In the genomic region with DNA sequence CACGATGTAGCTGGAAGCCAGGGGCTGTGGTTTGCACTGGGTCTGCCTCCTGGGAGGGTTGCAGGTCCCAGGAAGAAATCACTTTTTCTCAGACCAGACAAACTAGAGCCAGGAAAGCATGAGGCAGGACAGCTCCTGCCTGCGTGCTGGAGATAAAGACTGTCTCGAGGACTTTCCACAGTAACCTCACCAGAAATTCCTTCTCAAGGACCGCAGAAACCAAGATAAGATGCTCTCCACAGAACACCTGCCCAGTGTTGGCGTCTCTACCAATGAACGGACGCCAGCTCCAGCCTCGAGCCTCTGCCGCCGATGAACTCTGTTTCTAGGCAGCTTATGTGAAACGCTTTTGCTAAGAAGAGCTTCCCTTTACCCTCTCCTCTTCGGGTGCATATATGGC, we compare ENCODE assay signal across 21 cellular contexts.
"Had no signal": no experiment of that assay in that cellular context is flagged by ENCODE, and none has a peak within 500 bp of the region (broad histone marks: within the 10 kb centered on the region; RNA-seq: fewer than 3 reads in every experiment).

No MANE protein-coding gene starts in this region.

- H3K9me3 ChIP-seq: body of pancreas, heart right ventricle, left ventricle myocardium inferior, prostate gland, right atrium auricular region had no signal

- H3K4me3 ChIP-seq: body of pancreas, dorsolateral prefrontal cortex, heart right ventricle, left ventricle myocardium inferior, prostate gland, right atrium auricular region had no signal

- H3K36me3 Mint-ChIP-seq: activated CD8-positive, alpha-beta memory T cell treated with anti-CD3 and anti-CD28 coated beads, Interleukin-2, amount 10 ng/mL, durations not matched to agents 7 days and 5 days; activated naive CD8-positive, alpha-beta T cell; T-cell; type B pancreatic cell had no signal

- H3K36me3 ChIP-seq: heart right ventricle, left ventricle myocardium inferior, prostate gland, right atrium auricular region had no signal

- H3K27me3 ChIP-seq: body of pancreas, dorsolateral prefrontal cortex, heart right ventricle, right atrium auricular region had no signal

- H3K27ac ChIP-seq: body of pancreas, dorsolateral prefrontal cortex, heart right ventricle, left ventricle myocardium inferior, prostate gland, right atrium auricular region had no signal

- H3K27ac Mint-ChIP-seq: activated B cell treated with CpG ODN at 0.5 μM for 24 hours; activated CD4-positive, alpha-beta memory T cell treated with anti-CD3 and anti-CD28 coated beads, Interleukin-2, amount 10 ng/mL, durations not matched to agents 7 days and 5 days; activated CD8-positive, alpha-beta memory T cell treated with anti-CD3 and anti-CD28 coated beads, Interleukin-2, amount 10 ng/mL, durations not matched to agents 7 days and 5 days; activated naive CD8-positive, alpha-beta T cell; nephron; stimulated activated naive CD8-positive, alpha-beta T cell treated with anti-CD3 and anti-CD28 coated beads, Interleukin-15, amount 100 ng/mL, for 72 hours; T-cell; type B pancreatic cell had no signal

- H3K4me3 Mint-ChIP-seq: activated B cell treated with CpG ODN at 0.5 μM for 24 hours; activated CD4-positive, alpha-beta memory T cell treated with anti-CD3 and anti-CD28 coated beads, Interleukin-2, amount 10 ng/mL, durations not matched to agents 7 days and 5 days; activated CD8-positive, alpha-beta memory T cell treated with anti-CD3 and anti-CD28 coated beads, Interleukin-2, amount 10 ng/mL, durations not matched to agents 7 days and 5 days; activated naive CD8-positive, alpha-beta T cell; nephron; stimulated activated naive CD8-positive, alpha-beta T cell treated with anti-CD3 and anti-CD28 coated beads, Interleukin-15, amount 100 ng/mL, for 72 hours; T-cell; type B pancreatic cell had no signal

- H3K4me1 Mint-ChIP-seq: activated B cell treated with CpG ODN at 0.5 μM for 24 hours; nephron; stimulated activated naive CD8-positive, alpha-beta T cell treated with anti-CD3 and anti-CD28 coated beads, Interleukin-15, amount 100 ng/mL, for 72 hours; T-cell had no signal

- H3K9me3 Mint-ChIP-seq: activated B cell treated with CpG ODN at 0.5 μM for 24 hours; activated CD4-positive, alpha-beta memory T cell treated with anti-CD3 and anti-CD28 coated beads, Interleukin-2, amount 10 ng/mL, durations not matched to agents 7 days and 5 days; nephron; stimulated activated naive CD8-positive, alpha-beta T cell treated with anti-CD3 and anti-CD28 coated beads, Interleukin-15, amount 100 ng/mL, for 72 hours; T-cell; type B pancreatic cell had no signal

- DNase-seq: activated B cell treated with CpG ODN at 0.5 μM for 24 hours; activated CD4-positive, alpha-beta memory T cell treated with anti-CD3 and anti-CD28 coated beads, Interleukin-2, amount 10 ng/mL, durations not matched to agents 7 days and 5 days; activated CD4-positive, alpha-beta T cell treated with anti-CD3 and anti-CD28 coated beads for 4 hours; activated CD8-positive, alpha-beta memory T cell treated with anti-CD3 and anti-CD28 coated beads, Interleukin-2, amount 10 ng/mL, durations not matched to agents 7 days and 5 days; amniotic stem cell; body of pancreas; caudate nucleus; dorsolateral prefrontal cortex; heart right ventricle; left ventricle myocardium inferior; mammary epithelial cell; midbrain; stimulated activated CD4-positive, alpha-beta T cell treated with anti-CD3 and anti-CD28 coated beads, Interleukin-12 subunit alpha, Interleukin-12 subunit beta, amount 100 ng/mL, for 4 hours; stimulated activated CD4-positive, alpha-beta T cell treated with anti-CD3 and anti-CD28 coated beads, Interleukin-1b, Interleukin-23, amount 100 ng/mL, for 48 hours; stimulated activated naive CD8-positive, alpha-beta T cell treated with anti-CD3 and anti-CD28 coated beads, Interleukin-15, amount 100 ng/mL, for 72 hours; T-cell had no signal

- H3K4me1 ChIP-seq: body of pancreas, heart right ventricle, left ventricle myocardium inferior, prostate gland, right atrium auricular region had no signal
